Comparison of ENCODE assay signal across 19 cellular contexts in genomic region chr5:96664669-96665068, GRCh38. TPM values are rescaled to one million over a fixed set of nuclear protein-coding genes. Genes with fewer than 3 reads are reported as not detected.
DNase-seq lines count a peak whose midpoint lies in the region; ATAC-seq, FAIRE-seq and TF ChIP-seq lines count a peak whose summit lies in the region.
"Had no signal": no experiment of that assay in that cellular context is flagged by ENCODE, and none has a peak within 500 bp of the region (broad histone marks: within the 10 kb centered on the region; RNA-seq: fewer than 3 reads in every experiment).

No MANE protein-coding gene starts in this region.

- ATAC-seq in HepG2 (no peak), right lobe of liver (no peak), HG03280 (IDR thresholded peaks at IDR 0.05; ENCODE audit: unreplicated experiment) (no peak), GM18909 (IDR thresholded peaks at IDR 0.05; ENCODE audit: poor library complexity, unreplicated experiment) (no peak)

- DNase-seq in HepG2 (ENCODE audit: low spot score): peak; percentile 22
- DNase-seq in right lobe of liver: no peak
- DNase-seq in amniotic epithelial cell (ENCODE audit: low read depth): peak; percentile 66
- no peak for DNase-seq in mesenchymal stem cell
- no peak for DNase-seq in esophagus muscularis mucosa (ENCODE audit: extremely low spot score)
- DNase-seq in SK-N-DZ (ENCODE audit: low spot score): no peak
- DNase-seq: activated CD4-positive, CD25-positive, alpha-beta regulatory T cell; activated gamma-delta T cell; DND-41; effector CD8-positive, alpha-beta T cell; kidney; midbrain; NCI-H1105; NCI-H2171 treated with DMSO at 0.1 percent for 48 hours; upper lobe of left lung had no signal

- H3K27me3 ChIP-seq in HepG2 (ENCODE audit: control insufficient read depth in 1 of 2, insufficient read depth in 2 of 2, low read length in 2 of 2): no peaks in the 10 kb centered on the region; a peak in 2 of 5 replicates
- no peaks in the 10 kb centered on the region for H3K27me3 ChIP-seq in right lobe of liver
- no peaks in the 10 kb centered on the region for H3K27me3 ChIP-seq in mesenchymal stem cell (ENCODE audit: control insufficient read depth in 1 of 2, insufficient read depth in 1 of 2, low read length in 2 of 2)
- no peaks in the 10 kb centered on the region for H3K27me3 ChIP-seq in esophagus muscularis mucosa
- H3K27me3 ChIP-seq: upper lobe of left lung had no signal

- H3K4ac ChIP-seq in mesenchymal stem cell (ENCODE audit: low read depth in 1 of 2, low read length in 2 of 2): no peak overlapping the region

- CTCF ChIA-PET in HepG2 (lab: Yijun Ruan, JAX; ENCODE audit: low intra/inter-chr PET ratio, low total read pairs): no interaction called here

- BruUV-seq in HepG2 (replicated peaks; lab: Mats Ljungman, UMichigan): no TSS peak

- H4K8ac ChIP-seq in mesenchymal stem cell (ENCODE audit: low read length): no peak overlapping the region

- H4K20me1 ChIP-seq in HepG2 (ENCODE audit: insufficient read depth, low read length): 0 out of 2 replicates have a peak, but pooled peaks cover 3% of the 10 kb centered on the region

- no peak overlapping the region for H2BK120ac ChIP-seq in mesenchymal stem cell (ENCODE audit: low read depth, low read length)

- no peak for FAIRE-seq in HepG2 (lab: Jason Lieb, UNC)
- FAIRE-seq: bronchial epithelial cell, GM19239, kidney had no signal

- H3K4me2 ChIP-seq in HepG2 (ENCODE audit: low read depth, low read length) (no peak overlapping the region), mesenchymal stem cell (ENCODE audit: low read length, poor library complexity, severe bottlenecking) (no peak overlapping the region)

- H3K27ac ChIP-seq in HepG2 (ENCODE audit: extremely low read length, insufficient read depth, low read length) (no peak overlapping the region), right lobe of liver (no peak overlapping the region), mesenchymal stem cell (ENCODE audit: low read length, poor library complexity, severe bottlenecking) (no peak overlapping the region), esophagus muscularis mucosa (replicated peaks in 1 of 4) (peak overlapping the region in 2 of 4 donors; percentile 2 to 11)

- H3K4me3 ChIP-seq in HepG2 (replicated peaks in 1 of 3; ENCODE audit: insufficient read depth in 1 of 3, low read depth in 2 of 3, low read length in 3 of 3) (no peak overlapping the region), right lobe of liver (no peak overlapping the region), mesenchymal stem cell (ENCODE audit: insufficient read depth in 1 of 2, low read depth in 1 of 2, low read length in 2 of 2) (peak overlapping the region in 1 of 2 experiments; percentile 97), esophagus muscularis mucosa (no peak overlapping the region)
- H3K4me3 ChIP-seq: upper lobe of left lung had no signal

- no peak overlapping the region for H3K18ac ChIP-seq in mesenchymal stem cell (ENCODE audit: low read depth in 1 of 2, low read length in 2 of 2)

- H3K4me1 ChIP-seq in HepG2 (ENCODE audit: insufficient read depth, low read length) (peaks cover 45% of the 10 kb centered on the region), right lobe of liver (peaks cover 0 to 30% (median 10%) of the 10 kb centered on the region in 4 donors), mesenchymal stem cell (ENCODE audit: control insufficient read depth, insufficient read depth, low read depth, low read length) (peaks cover 7% of the 10 kb centered on the region), esophagus muscularis mucosa (peaks cover 33 to 68% (median 52%) of the 10 kb centered on the region in 4 donors)

- no peak overlapping the region for H2BK5ac ChIP-seq in mesenchymal stem cell (ENCODE audit: low read depth, low read length, poor library complexity, severe bottlenecking)

- in situ Hi-C loops in HepG2 (cut with HindIII; ENCODE audit: extremely low pct_ligation_motif_present, low pct_unique_long_range_greater_than_20kb): no loop called here

- TF ChIP-seq EP300 in HepG2 (IDR thresholded peaks at IDR 0.05; ENCODE audit: low read depth in 2 of 2, low read length in 2 of 2) (no peak), HepG2 (CRISPR knock-in tag; IDR thresholded peaks at IDR 0.05; ENCODE audit: borderline replicate concordance) (no peak), esophagus muscularis mucosa (IDR thresholded peaks at IDR 0.05) (no peak)

- H3K23ac ChIP-seq in mesenchymal stem cell (ENCODE audit: low read length in 2 of 2): no peak overlapping the region

- H3K9me3 ChIP-seq in HepG2 (ENCODE audit: low read length): no peaks in the 10 kb centered on the region
- no peaks in the 10 kb centered on the region for H3K9me3 ChIP-seq in right lobe of liver
- H3K9me3 ChIP-seq in mesenchymal stem cell (ENCODE audit: control insufficient read depth, low read length): no peaks in the 10 kb centered on the region
- no peaks in the 10 kb centered on the region for H3K9me3 ChIP-seq in esophagus muscularis mucosa
- H3K9me3 ChIP-seq: upper lobe of left lung had no signal

- no peak for TF ChIP-seq RAD21 in HepG2 (CRISPR knock-in tag; IDR thresholded peaks at IDR 0.05)

- POLR2A ChIA-PET in HepG2 (lab: Yijun Ruan, JAX): no interaction called here

- H3K9ac ChIP-seq in HepG2 (ENCODE audit: insufficient read depth, low read depth, low read length) (no peak overlapping the region), mesenchymal stem cell (ENCODE audit: low read length) (peak overlapping the region; percentile 97)

- peaks cover 21% of the 10 kb centered on the region for H3K79me1 ChIP-seq in mesenchymal stem cell (replicated peaks; ENCODE audit: low read length, poor library complexity, severe bottlenecking)

- H4K91ac ChIP-seq in mesenchymal stem cell (ENCODE audit: low read length): no peak overlapping the region

- no peak overlapping the region for H2AK5ac ChIP-seq in mesenchymal stem cell (ENCODE audit: low read length, severe bottlenecking)

- H3K36me3 ChIP-seq in HepG2 (replicated peaks in 1 of 2; ENCODE audit: control insufficient read depth in 1 of 2, insufficient read depth in 2 of 2, low read length in 2 of 2) (no peaks in the 10 kb centered on the region), right lobe of liver (no peaks in the 10 kb centered on the region), mesenchymal stem cell (ENCODE audit: control insufficient read depth in 1 of 2, insufficient read depth in 2 of 2, low read depth in 1 of 2, low read length in 2 of 2) (peaks cover 0 to 2% of the 10 kb centered on the region in 2 experiments), esophagus muscularis mucosa (no peaks in the 10 kb centered on the region)
- H3K36me3 ChIP-seq: upper lobe of left lung had no signal

- H3K14ac ChIP-seq in mesenchymal stem cell (ENCODE audit: low read length in 2 of 2): no peak overlapping the region

- H3K79me2 ChIP-seq in HepG2 (ENCODE audit: insufficient read depth, low read length): no peaks in the 10 kb centered on the region

- no peak overlapping the region for H2AFZ ChIP-seq in HepG2 (ENCODE audit: low read length)
- H2AFZ ChIP-seq in mesenchymal stem cell (ENCODE audit: low read depth, low read length): no peak overlapping the region

- no peak overlapping the region for H2BK12ac ChIP-seq in mesenchymal stem cell (ENCODE audit: low read length in 2 of 2)

- no peak for TF ChIP-seq CTCF in HepG2 (CRISPR knock-in tag; IDR thresholded peaks at IDR 0.05)
- TF ChIP-seq CTCF in right lobe of liver (IDR thresholded peaks at IDR 0.05): no peak
- no peak for TF ChIP-seq CTCF in esophagus muscularis mucosa (IDR thresholded peaks at IDR 0.05)

- intact Hi-C loops in HepG2 (cut with micrococcal nuclease; ENCODE audit: unreplicated experiment) (loop anchor here (5.0 to 10.0 kb wide), 2 partner anchors 38 to 320 kb away; no protein-coding TSS in a partner anchor), right lobe of liver (cut with DNase I) (no loop called here), esophagus muscularis mucosa (cut with DNase I) (no loop called here)

- H2BK15ac ChIP-seq in mesenchymal stem cell (ENCODE audit: low read depth, poor library complexity, severe bottlenecking): no peak overlapping the region

- TF ChIP-seq POLR2A in HepG2 (IDR thresholded peaks at IDR 0.05; ENCODE audit: insufficient read depth in 1 of 2, low read depth in 2 of 2, low read length in 2 of 2) (no peak), right lobe of liver (IDR thresholded peaks at IDR 0.05) (no peak), esophagus muscularis mucosa (IDR thresholded peaks at IDR 0.05; ENCODE audit: low read depth) (no peak)

TF ChIP-seq in HepG2, 621 proteins besides CTCF, POLR2A, EP300 and RAD21 (continues in another document):
- TF ChIP-seq NCOA1 (CRISPR knock-in tag; IDR thresholded peaks at IDR 0.05) (no peak), ZNF772 (CRISPR knock-in tag; IDR thresholded peaks at IDR 0.05) (no peak)

RNA-seq across cellular contexts. Expression of gene CAST, which starts 2.5 kb away (rescaled TPM):
- total RNA-seq in HepG2 (2016; rRNA removed; fragmentation: Illumina TruSeq; extraction: Trizol) (67.6 and 87.8 TPM in 2 replicates), right lobe of liver (100 to 1,000 TPM in 4 of 6 experiments, 10 to 100 TPM in 2; 86.8 to 187 (median 123) TPM), esophagus muscularis mucosa (100 to 1,000 TPM; 238 to 346 (median 296) TPM)
- total RNA-seq in HepG2 (2016; cell fraction: cytosol; rRNA removed; fragmentation: Illumina TruSeq; extraction: Trizol; ENCODE audit: low read depth): 18.4 and 21.4 TPM in 2 replicates
- total RNA-seq in HepG2 (2016; cell fraction: insoluble cytoplasmic fraction; rRNA removed; fragmentation: Illumina TruSeq; extraction: Trizol): 66.7 and 88.4 TPM in 2 replicates
- total RNA-seq in HepG2 (2016; cell fraction: membrane; rRNA removed; fragmentation: Illumina TruSeq; extraction: Trizol): 52.5 and 53.1 TPM in 2 replicates
- total RNA-seq in HepG2 (2016; cell fraction: nucleus; rRNA removed; fragmentation: Illumina TruSeq; extraction: Trizol): 62.8 and 67.7 TPM in 2 replicates
- polyA plus RNA-seq in HepG2 (2011; rRNA removed): 35.2 and 42.1 TPM in 2 replicates
- 22.7 and 32.6 TPM in 2 replicates for polyA plus RNA-seq in HepG2 (2011; cell fraction: cytosol; rRNA removed)
- 49.5 and 52.7 TPM in 2 replicates for polyA plus RNA-seq in HepG2 (2011; cell fraction: nucleus; rRNA removed)
- polyA plus RNA-seq in HepG2 (2012): 54.0 and 64.0 TPM in 2 replicates
- 24.3 and 25.3 TPM in 2 replicates for polyA plus RNA-seq in HepG2 (2016; cell fraction: cytosol; fragmentation: Illumina TruSeq; extraction: Trizol; ENCODE audit: low read depth)
- 99.8 and 110 TPM in 2 replicates for polyA plus RNA-seq in HepG2 (2016; cell fraction: insoluble cytoplasmic fraction; fragmentation: Illumina TruSeq; extraction: Trizol; ENCODE audit: low read depth)
- polyA plus RNA-seq in HepG2 (2016; cell fraction: membrane; fragmentation: Illumina TruSeq; extraction: Trizol; ENCODE audit: low read depth): 40.8 and 51.2 TPM in 2 replicates
- 65.5 and 67.5 TPM in 2 replicates for polyA plus RNA-seq in HepG2 (2016; cell fraction: nucleus; fragmentation: Illumina TruSeq; extraction: Trizol; ENCODE audit: insufficient read depth, low read depth)
- polyA minus RNA-seq in HepG2 (2011; rRNA and poly(A)+ RNA removed; ENCODE audit: low replicate concordance): 12.4 and 53.4 TPM in 2 replicates
- polyA minus RNA-seq in HepG2 (2011; cell fraction: cytosol; rRNA and poly(A)+ RNA removed): 39.6 and 45.8 TPM in 2 replicates
- polyA minus RNA-seq in HepG2 (2011; cell fraction: nucleus; rRNA and poly(A)+ RNA removed): 166 and 175 TPM in 2 replicates
- 217 TPM for polyA plus RNA-seq in mesenchymal stem cell (2013, experiment 1 of 2)
- 216 TPM for polyA plus RNA-seq in mesenchymal stem cell (2013, experiment 2 of 2)
- polyA plus RNA-seq in SK-N-DZ (2014; cell fraction: cytosol; rRNA removed): 6.5 and 9.3 TPM in 2 replicates
- polyA plus RNA-seq in SK-N-DZ (2014; cell fraction: nucleus; rRNA removed): 8.3 and 10.1 TPM in 2 replicates

Comparison
In these comparisons a context has a peak if more than half of its experiments do, and no peak if none do; other contexts are left out.
1. DNase-seq: peak in HepG2 (single experiment) and amniotic epithelial cell (single experiment); none in right lobe of liver (0 of 3), mesenchymal stem cell (single experiment), esophagus muscularis mucosa (single experiment) and SK-N-DZ (single experiment).